Comparison of ENCODE assay signal across 18 cellular contexts in genomic region chr4:11904117-11904535, GRCh38.
DNase-seq lines count a peak whose midpoint lies in the region; ATAC-seq and TF ChIP-seq lines count a peak whose summit lies in the region.
"Had no signal": no experiment of that assay in that cellular context is flagged by ENCODE, and none has a peak within 500 bp of the region (broad histone marks: within the 10 kb centered on the region; RNA-seq: fewer than 3 reads in every experiment).

No MANE protein-coding gene starts in this region.

- WGBS in adrenal gland, 4 donors, result 2 to 4% (median 3%) methylated on average over 2 of the region's 2 CpGs

- intact Hi-C loops in adrenal gland (cut with DNase I), result no loop called here
- intact Hi-C loops in lower lobe of right lung (cut with DNase I), result no loop called here

- H3K36me3 Mint-ChIP-seq in mesothelial cell of epicardium, result no peaks in the 10 kb centered on the region

- H3K4me3 ChIP-seq in adrenal gland (no peak overlapping the region), fibroblast of the aortic adventitia (ENCODE audit: low read depth, low read length) (no peak overlapping the region), lower lobe of right lung (no peak overlapping the region)
- H3K4me3 ChIP-seq: BLaER1 treated with 17β-estradiol and CSF1 and Interleukin-3, amounts not matched to agents 10 nM and 100 nM; thoracic aorta had no signal

- H3K27me3 Mint-ChIP-seq in mesothelial cell of epicardium (ENCODE audit: low read depth), result no peaks in the 10 kb centered on the region

- DNase-seq in adrenal gland (peak; percentile 64 to 94 (median 87)), fibroblast of the aortic adventitia (ENCODE audit: low read depth) (peak; percentile 99), lower lobe of right lung (peak; percentile 50), superior temporal gyrus (ENCODE audit: extremely low spot score) (peak; percentile 28), SKM-1 treated with dmso at 0.1 percent for 144 hours (lab: John Stamatoyannopoulos, UW; ENCODE audit: unreplicated experiment) (no peak), NAMALWA (ENCODE audit: low spot score) (no peak), mesothelial cell of epicardium (ENCODE audit: low spot score in 2 of 2, unreplicated experiment in 2 of 2) (no peak)
- DNase-seq in stimulated activated CD4-positive, alpha-beta T cell treated with anti-CD3 and anti-CD28 coated beads, Interleukin-12 subunit alpha, Interleukin-12 subunit beta, amount 100 ng/mL, for 4 hours, result no peak
- DNase-seq: activated CD4-positive, CD25-positive, alpha-beta regulatory T cell; activated naive CD4-positive, alpha-beta T cell treated with anti-CD3 and anti-CD28 coated beads for 36 hours; caudate nucleus; DMS153; endodermal cell; KBM-7; mesenchymal stem cell; NCI-H524 had no signal

- H3K4me1 ChIP-seq in adrenal gland (replicated peaks in 1 of 2) (peaks cover 9 to 16% of the 10 kb centered on the region in 2 donors), lower lobe of right lung (peaks cover 5% of the 10 kb centered on the region)
- H3K4me1 ChIP-seq: BLaER1 treated with 17β-estradiol and CSF1 and Interleukin-3, amounts not matched to agents 10 nM and 100 nM had no signal

- peak; percentile 81 to 84 for ATAC-seq in lower lobe of right lung

- H3K9me3 ChIP-seq in adrenal gland (replicated peaks in 1 of 3) (no peaks in the 10 kb centered on the region), lower lobe of right lung (no peaks in the 10 kb centered on the region)
- H3K9me3 ChIP-seq: BLaER1 treated with 17β-estradiol and CSF1 and Interleukin-3, amounts not matched to agents 10 nM and 100 nM; thoracic aorta had no signal

- no peak overlapping the region for H3K27ac Mint-ChIP-seq in mesothelial cell of epicardium
- H3K27ac Mint-ChIP-seq: activated naive CD4-positive, alpha-beta T cell treated with anti-CD3 and anti-CD28 coated beads for 36 hours; endodermal cell had no signal

- H3K27ac ChIP-seq in adrenal gland (peak overlapping the region in 2 of 5 donors; percentile 54 to 65), lower lobe of right lung (peak overlapping the region; percentile 70)
- H3K27ac ChIP-seq: BLaER1 treated with 17β-estradiol and CSF1 and Interleukin-3, amounts not matched to agents 10 nM and 100 nM; thoracic aorta had no signal

- TF ChIP-seq CTCF in adrenal gland (IDR thresholded peaks at IDR 0.05) (no peak), fibroblast of the aortic adventitia (IDR thresholded peaks at IDR 0.05; ENCODE audit: insufficient read depth, low read length) (no peak), lower lobe of right lung (IDR thresholded peaks at IDR 0.05) (no peak), mesothelial cell of epicardium (IDR thresholded peaks at IDR 0.05; ENCODE audit: unreplicated experiment) (no peak)

- H3K27me3 ChIP-seq in adrenal gland (no peaks in the 10 kb centered on the region), lower lobe of right lung (ENCODE audit: low read depth) (no peaks in the 10 kb centered on the region)
- H3K27me3 ChIP-seq: BLaER1 treated with 17β-estradiol and CSF1 and Interleukin-3, amounts not matched to agents 10 nM and 100 nM had no signal

- no peak for TF ChIP-seq POLR2A in adrenal gland (IDR thresholded peaks at IDR 0.05)

- H3K9me3 Mint-ChIP-seq in mesothelial cell of epicardium, result peaks cover under 1% of the 10 kb centered on the region
- H3K9me3 Mint-ChIP-seq: endodermal cell had no signal

- H3K4me3 Mint-ChIP-seq in mesothelial cell of epicardium, result no peak overlapping the region
- H3K4me3 Mint-ChIP-seq: activated naive CD4-positive, alpha-beta T cell treated with anti-CD3 and anti-CD28 coated beads for 36 hours; endodermal cell had no signal

- peaks cover 21% of the 10 kb centered on the region for H3K4me1 Mint-ChIP-seq in mesothelial cell of epicardium

- H3K36me3 ChIP-seq in adrenal gland (replicated peaks in 1 of 2), result no peaks in the 10 kb centered on the region
- no peaks in the 10 kb centered on the region for H3K36me3 ChIP-seq in lower lobe of right lung
- H3K36me3 ChIP-seq: BLaER1 treated with 17β-estradiol and CSF1 and Interleukin-3, amounts not matched to agents 10 nM and 100 nM; thoracic aorta had no signal

Comparison
In these comparisons a context has a peak if more than half of its experiments do, and no peak if none do; other contexts are left out.
1. DNase-seq: peak in adrenal gland (7 of 7), fibroblast of the aortic adventitia (single experiment), lower lobe of right lung (single experiment) and superior temporal gyrus (single experiment); none in stimulated activated CD4-positive, alpha-beta T cell treated with anti-CD3 and anti-CD28 coated beads, Interleukin-12 subunit alpha, Interleukin-12 subunit beta, amount 100 ng/mL, for 4 hours (single experiment), SKM-1 treated with dmso at 0.1 percent for 144 hours (single experiment), NAMALWA (single experiment) and mesothelial cell of epicardium (0 of 2).